27 cellular contexts compared by ENCODE assay signal in the genomic region with DNA sequence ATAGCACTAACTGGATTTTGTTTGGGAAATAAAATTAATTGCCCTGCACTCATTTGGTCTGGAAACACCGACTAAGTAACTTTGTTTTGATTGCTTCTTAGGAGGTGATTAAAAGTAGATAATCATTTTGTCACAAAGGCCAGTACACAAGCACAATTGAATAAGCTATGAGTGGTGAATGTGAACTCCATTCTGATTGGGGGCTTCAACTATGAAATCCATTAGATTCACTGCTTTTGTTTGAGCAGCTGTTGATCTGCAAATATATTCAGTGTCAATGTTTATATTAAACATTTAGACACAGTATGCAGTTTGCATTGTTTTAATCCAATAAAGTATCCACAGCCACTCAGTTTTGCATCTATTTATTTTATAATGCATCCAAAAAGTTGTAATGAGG.
"Had no signal": no experiment of that assay in that cellular context is flagged by ENCODE, and none has a peak within 500 bp of the region (broad histone marks: within the 10 kb centered on the region; RNA-seq: fewer than 3 reads in every experiment).

No MANE protein-coding gene starts in this region.

- H3K4me3 ChIP-seq: breast epithelium, mucosa of descending colon, right lobe of liver, upper lobe of left lung, vagina had no signal

- ATAC-seq: activated naive CD4-positive, alpha-beta T cell treated with anti-CD3 and anti-CD28 coated beads, Interleukin-2, amount 50 U/mL, for 72 hours; activated T-cell treated with anti-CD3 and anti-CD28 coated beads, Interleukin-2, amount 50 U/mL, for 72 hours; esophagus mucosa; left cardiac atrium; left ventricle myocardium superior; mucosa of descending colon; right lobe of liver had no signal

- H3K4me3 Mint-ChIP-seq: activated T-cell treated with anti-CD3 and anti-CD28 coated beads, Interleukin-2, amount 50 U/mL, for 72 hours; central memory CD8-positive, alpha-beta T cell; dendritic cell treated with granulocyte-macrophage colony-stimulating factor and Interleukin-4, amounts not matched to agents 40 ng/mL and 50 ng/mL, for 4 days; endodermal cell; nephron progenitor cell; stimulated activated naive CD8-positive, alpha-beta T cell treated with anti-CD3 and anti-CD28 coated beads, Interleukin-15, Interleukin-2, amounts not matched to agents 100 ng/mL and 50 ng/mL, for 24 hours had no signal

- H3K27ac Mint-ChIP-seq: activated naive CD4-positive, alpha-beta T cell treated with anti-CD3 and anti-CD28 coated beads, Interleukin-2, amount 50 U/mL, for 72 hours; activated T-cell treated with anti-CD3 and anti-CD28 coated beads, Interleukin-2, amount 50 U/mL, for 72 hours; dendritic cell treated with granulocyte-macrophage colony-stimulating factor and Interleukin-4, amounts not matched to agents 40 ng/mL and 50 ng/mL, for 4 days; endodermal cell; nephron progenitor cell; stimulated activated naive CD8-positive, alpha-beta T cell treated with anti-CD3 and anti-CD28 coated beads, Interleukin-15, Interleukin-2, amounts not matched to agents 100 ng/mL and 50 ng/mL, for 24 hours had no signal

- H3K27me3 ChIP-seq: breast epithelium, neutrophil, right lobe of liver, upper lobe of left lung, vagina had no signal

- H3K27ac ChIP-seq: breast epithelium, neutrophil, right lobe of liver, upper lobe of left lung, vagina, VCaP had no signal

- H3K4me1 Mint-ChIP-seq: central memory CD8-positive, alpha-beta T cell; endodermal cell had no signal

- DNase-seq: activated CD4-positive, alpha-beta T cell treated with anti-CD3 and anti-CD28 coated beads for 4 hours; activated CD4-positive, alpha-beta T cell treated with anti-CD3 and anti-CD28 coated beads, Interleukin-2, amount 50 U/mL, for 4 hours; activated naive CD4-positive, alpha-beta T cell; activated T-cell treated with anti-CD3 and anti-CD28 coated beads for 4 hours; activated T-cell treated with anti-CD3 and anti-CD28 coated beads, Interleukin-2, amount 50 U/mL, for 72 hours; endodermal cell; foreskin fibroblast; head of caudate nucleus; hippocampal formation; left cardiac atrium; left ventricle myocardium superior; mucosa of descending colon; nephron progenitor cell; right lobe of liver; stimulated activated CD4-positive, alpha-beta T cell treated with anti-CD3 and anti-CD28 coated beads, Interleukin-12 subunit alpha, Interleukin-12 subunit beta, amount 100 ng/mL, for 4 hours; stimulated activated CD4-positive, alpha-beta T cell treated with anti-CD3 and anti-CD28 coated beads, Interleukin-4, amount 100 ng/mL, for 1 hour; substantia nigra; upper lobe of left lung had no signal

- H3K36me3 ChIP-seq: breast epithelium, neutrophil, right lobe of liver, upper lobe of left lung, vagina had no signal

- H3K27me3 Mint-ChIP-seq: central memory CD8-positive, alpha-beta T cell; dendritic cell treated with granulocyte-macrophage colony-stimulating factor and Interleukin-4, amounts not matched to agents 40 ng/mL and 50 ng/mL, for 4 days; stimulated activated naive CD8-positive, alpha-beta T cell treated with anti-CD3 and anti-CD28 coated beads, Interleukin-15, Interleukin-2, amounts not matched to agents 100 ng/mL and 50 ng/mL, for 24 hours had no signal

- H3K9me3 ChIP-seq: mucosa of descending colon, neutrophil, right lobe of liver, upper lobe of left lung, vagina had no signal

- H3K4me1 ChIP-seq: breast epithelium, right lobe of liver, upper lobe of left lung, vagina had no signal
